In the genomic region with DNA sequence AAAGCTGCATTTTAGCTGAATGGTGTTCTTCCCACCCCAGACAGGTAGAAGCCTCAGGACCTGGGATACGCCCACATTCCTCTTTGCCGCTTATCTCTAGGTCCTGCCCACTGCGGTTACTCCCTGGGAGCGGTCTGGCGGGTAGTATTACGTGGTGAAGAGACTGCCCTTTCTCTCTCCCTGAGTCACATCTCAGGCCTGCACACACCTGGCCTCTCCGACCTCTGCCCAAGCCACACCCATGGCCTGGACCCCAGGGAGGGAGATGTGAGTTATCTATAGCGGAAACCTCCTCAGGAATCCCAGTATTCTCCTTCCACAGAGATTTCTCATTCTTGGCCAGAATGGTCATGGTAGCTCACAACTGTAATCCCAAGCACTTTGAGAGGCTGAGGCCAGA, we compare ENCODE assay signal across 17 cellular contexts. TPM values are rescaled to one million over a fixed set of nuclear protein-coding genes. Genes with fewer than 3 reads are reported as not detected.
DNase-seq lines count a peak whose midpoint lies in the region; ATAC-seq, FAIRE-seq and TF ChIP-seq lines count a peak whose summit lies in the region.
"Had no signal": no experiment of that assay in that cellular context is flagged by ENCODE, and none has a peak within 500 bp of the region (broad histone marks: within the 10 kb centered on the region; RNA-seq: fewer than 3 reads in every experiment).

No MANE protein-coding gene starts in this region.

- TF ChIP-seq CTCF in H1 (IDR thresholded peaks at IDR 0.05; ENCODE audit: control extremely low read depth in 1 of 3, insufficient read depth in 1 of 3, low read depth in 1 of 3, low read length in 3 of 3) (no peak), lung (IDR thresholded peaks at IDR 0.05; ENCODE audit: control extremely low read depth, extremely low read depth) (no peak), suprapubic skin (IDR thresholded peaks at IDR 0.05) (no peak), endothelial cell (IDR thresholded peaks at IDR 0.05; ENCODE audit: unreplicated experiment) (no peak)

- H2AFZ ChIP-seq in H1 (ENCODE audit: low read length): no peak overlapping the region

- H3K4me1 ChIP-seq in H1 (replicated peaks in 1 of 4; ENCODE audit: control insufficient read depth in 3 of 4, insufficient read depth in 4 of 4, low read length in 3 of 4) (peaks cover 0 to 7% (median 2%) of the 10 kb centered on the region in 4 experiments; a peak in 4 of 7 replicates), lung (ENCODE audit: control insufficient read depth in 2 of 2, insufficient read depth in 2 of 2, low read length in 2 of 2) (no peaks in the 10 kb centered on the region), suprapubic skin (peaks cover 4% of the 10 kb centered on the region)
- H3K4me1 ChIP-seq: HAP-1, spleen had no signal

- H3K4ac ChIP-seq in H1 (replicated peaks; ENCODE audit: insufficient read length, low read depth, low read length): no peak overlapping the region

- no peak for TF ChIP-seq EP300 in Ishikawa (IDR thresholded peaks at IDR 0.05; ENCODE audit: borderline replicate concordance)
- no peak for TF ChIP-seq EP300 in H1 (IDR thresholded peaks at IDR 0.05; ENCODE audit: borderline replicate concordance in 1 of 2, low read depth in 2 of 2, low read length in 2 of 2)
- TF ChIP-seq EP300 in suprapubic skin (IDR thresholded peaks at IDR 0.05): no peak

- no peak overlapping the region for H3K4me3 Mint-ChIP-seq in endothelial cell (ENCODE audit: unreplicated experiment)
- H3K4me3 Mint-ChIP-seq in activated T-cell treated with anti-CD3 and anti-CD28 coated beads, Interleukin-2, amount 50 U/mL, for 4 hours: no peak overlapping the region

- H2BK15ac ChIP-seq in H1 (ENCODE audit: low read length): no peak overlapping the region

- TF ChIP-seq POLR2A in H1 (IDR thresholded peaks at IDR 0.05; ENCODE audit: control extremely low read depth in 1 of 2, low read depth in 2 of 2, low read length in 2 of 2) (no peak), suprapubic skin (IDR thresholded peaks at IDR 0.05) (no peak)

- TF ChIP-seq RAD21 in Ishikawa (IDR thresholded peaks at IDR 0.05; ENCODE audit: low read depth) (no peak), H1 (IDR thresholded peaks at IDR 0.05 in 1 of 2, conservative IDR thresholded peaks at IDR 0.05 in 1 of 2; ENCODE audit: low read depth in 2 of 2, low read length in 2 of 2) (no peak)

- peak overlapping the region in 1 of 2 experiments; percentile 37; a peak in 1 of 4 replicates for H3K4me2 ChIP-seq in H1 (ENCODE audit: insufficient read depth in 1 of 2, low read depth in 2 of 2, low read length in 2 of 2)

- POLR2A ChIA-PET in H1 (lab: Charles Lee; ENCODE audit: partially characterized antibody): interaction anchor here (1.3 to 1.5 kb wide), 3 partner anchors 12 to 18 kb away, joined by 4 to 6 read pairs (median 5); no protein-coding TSS in a partner anchor

- no peak overlapping the region for H3K56ac ChIP-seq in H1 (replicated peaks; ENCODE audit: insufficient read length, low read depth, low read length)

- no peaks in the 10 kb centered on the region; the same call in none of the 2 replicates for H3K79me1 ChIP-seq in H1 (ENCODE audit: low read depth, low read length)

- no peak overlapping the region for H2BK120ac ChIP-seq in H1 (replicated peaks; ENCODE audit: low read depth, low read length)

- H4K91ac ChIP-seq in H1 (replicated peaks; ENCODE audit: insufficient read length, low read length): no peak overlapping the region

- no peaks in the 10 kb centered on the region for H3K36me3 Mint-ChIP-seq in endothelial cell (ENCODE audit: low read depth, unreplicated experiment)
- H3K36me3 Mint-ChIP-seq in activated T-cell treated with anti-CD3 and anti-CD28 coated beads, Interleukin-2, amount 50 U/mL, for 4 hours (ENCODE audit: insufficient read depth): no peaks in the 10 kb centered on the region

- H3K4me1 Mint-ChIP-seq in endothelial cell (ENCODE audit: unreplicated experiment): peaks cover 4% of the 10 kb centered on the region
- H3K4me1 Mint-ChIP-seq in activated T-cell treated with anti-CD3 and anti-CD28 coated beads, Interleukin-2, amount 50 U/mL, for 4 hours (ENCODE audit: low read depth): no peaks in the 10 kb centered on the region

- H3K9me3 Mint-ChIP-seq in endothelial cell (ENCODE audit: unreplicated experiment): no peaks in the 10 kb centered on the region
- H3K9me3 Mint-ChIP-seq in activated T-cell treated with anti-CD3 and anti-CD28 coated beads, Interleukin-2, amount 50 U/mL, for 4 hours: no peaks in the 10 kb centered on the region

- peaks cover 0 to 66% of the 10 kb centered on the region in 2 experiments; a peak in 2 of 4 replicates for H3K79me2 ChIP-seq in H1 (ENCODE audit: control insufficient read depth in 1 of 2, insufficient read depth in 2 of 2, low read length in 2 of 2)

- no peaks in the 10 kb centered on the region for H3K9me3 ChIP-seq in H1 (ENCODE audit: insufficient read depth in 2 of 2, low read depth in 1 of 2, low read length in 1 of 2)
- H3K9me3 ChIP-seq in lung (ENCODE audit: control insufficient read depth in 2 of 2, insufficient read depth in 1 of 2, low read length in 1 of 2): no peaks in the 10 kb centered on the region
- no peaks in the 10 kb centered on the region for H3K9me3 ChIP-seq in suprapubic skin
- H3K9me3 ChIP-seq: HAP-1, SJSA1, spleen had no signal

- CTCF ChIA-PET in H1 (lab: Charles Lee; ENCODE audit: partially characterized antibody): interaction anchor here (0.7 to 2.3 kb wide), 4 partner anchors 15 to 72 kb away, joined by 3 to 8 read pairs (median 3); no protein-coding TSS in a partner anchor

- 48% methylated on average over 8 of the region's 8 CpGs; no CpG with 5 or more reads in 1 of the 2 experiments for WGBS in H1 (ENCODE audit: extremely low coverage in 1 of 2, insufficient coverage in 1 of 2, insufficient read length in 1 of 2, insufficient replicate concordance in 2 of 2, low coverage in 1 of 2, low lambda C conversion rate in 2 of 2, missing lambda C conversion rate in 1 of 2), 2 experiments
- 68 to 69% methylated on average over 8 of the region's 8 CpGs for WGBS in lung, 2 donors
- WGBS in suprapubic skin: 50% methylated on average over 8 of the region's 8 CpGs

- no peak overlapping the region for H2AK5ac ChIP-seq in H1 (ENCODE audit: low read depth, low read length)

- no peak overlapping the region for H3K27ac ChIP-seq in H1 (ENCODE audit: low read depth, low read length)
- H3K27ac ChIP-seq in lung (ENCODE audit: low read depth in 1 of 2, low read length in 1 of 2): no peak overlapping the region
- H3K27ac ChIP-seq in suprapubic skin: no peak overlapping the region
- H3K27ac ChIP-seq: brain microvascular endothelial cell, SJSA1, spleen had no signal

- H3K4me3 ChIP-seq in H1 (ENCODE audit: extremely low read depth in 1 of 4, insufficient read depth in 2 of 4, low read depth in 3 of 4, low read length in 4 of 4): no peak overlapping the region
- H3K4me3 ChIP-seq in lung: no peak overlapping the region
- H3K4me3 ChIP-seq in suprapubic skin: no peak overlapping the region
- H3K4me3 ChIP-seq: HAP-1, SJSA1, spleen had no signal

- peaks cover 6 to 13% of the 10 kb centered on the region in 2 experiments for H4K20me1 ChIP-seq in H1 (replicated peaks in 1 of 2; ENCODE audit: control insufficient read depth in 1 of 2, insufficient read depth in 2 of 2, low read length in 2 of 2)

- H3K9ac ChIP-seq in H1 (replicated peaks in 1 of 4; ENCODE audit: extremely low read depth in 1 of 4, low read depth in 3 of 4, low read length in 3 of 4): no peak overlapping the region

- no peak overlapping the region for H4K5ac ChIP-seq in H1 (ENCODE audit: insufficient read length, low read depth, low read length)

- H3K23ac ChIP-seq in H1 (ENCODE audit: insufficient read length): no peak overlapping the region

- no peaks in the 10 kb centered on the region for H3K27me3 ChIP-seq in H1 (replicated peaks in 1 of 4; ENCODE audit: control insufficient read depth in 3 of 4, extremely low read depth in 1 of 4, insufficient read depth in 3 of 4, low read length in 3 of 4)
- no peaks in the 10 kb centered on the region for H3K27me3 ChIP-seq in lung (ENCODE audit: control insufficient read depth, insufficient read depth)
- H3K27me3 ChIP-seq in suprapubic skin: no peaks in the 10 kb centered on the region
- H3K27me3 ChIP-seq: brain microvascular endothelial cell, SJSA1, spleen had no signal

- FAIRE-seq in H1 (lab: Jason Lieb, UNC): no peak
- FAIRE-seq: endometrium, TTC549 had no signal

- H3K36me3 ChIP-seq in H1 (ENCODE audit: control insufficient read depth in 2 of 4, insufficient read depth in 4 of 4, low read length in 3 of 4) (peaks cover 0 to 4% (median 1%) of the 10 kb centered on the region in 4 experiments; a peak in 2 of 8 replicates), lung (ENCODE audit: control insufficient read depth in 2 of 2, insufficient read depth in 2 of 2, low read length in 2 of 2) (no peaks in the 10 kb centered on the region), suprapubic skin (no peaks in the 10 kb centered on the region)
- H3K36me3 ChIP-seq: brain microvascular endothelial cell, HAP-1, spleen had no signal

- H3K18ac ChIP-seq in H1 (ENCODE audit: extremely low read depth, low read length): 0 out of 2 replicates have a peak overlapping the region, but pooled peaks have one; percentile 19

- peaks cover 3% of the 10 kb centered on the region for H3K27me3 Mint-ChIP-seq in endothelial cell (ENCODE audit: unreplicated experiment)
- H3K27me3 Mint-ChIP-seq in activated T-cell treated with anti-CD3 and anti-CD28 coated beads, Interleukin-2, amount 50 U/mL, for 4 hours (ENCODE audit: low read depth): peaks cover 3% of the 10 kb centered on the region

- DNase-seq in A172 (ENCODE audit: low spot score) (peak; percentile 83), H1 (ENCODE audit: low read depth in 1 of 2, low spot score in 2 of 2) (peak; percentile 61 to 65), lung (ENCODE audit: low spot score) (peak; percentile 70), NCI-H187 (lab: John Stamatoyannopoulos, UW) (no peak), suprapubic skin (ENCODE audit: low spot score in 2 of 2) (no peak), endothelial cell (ENCODE audit: low spot score) (no peak)
- DNase-seq in activated T-cell treated with anti-CD3 and anti-CD28 coated beads, Interleukin-2, amount 50 U/mL, for 4 hours: no peak
- DNase-seq: activated naive CD4-positive, alpha-beta T cell treated with Interleukin-2 at 50 U/mL for 16 hours; brain microvascular endothelial cell; glutamatergic neuron; NCI-H2081 treated with DMSO at 0.1 percent for 48 hours; spleen had no signal

- no peak overlapping the region for H3K14ac ChIP-seq in H1 (ENCODE audit: insufficient read length)

- peak overlapping the region; percentile 22; the same call in 1 of the 2 replicates for H2BK5ac ChIP-seq in H1 (ENCODE audit: low read depth, low read length)

- no peak overlapping the region for H2BK12ac ChIP-seq in H1 (ENCODE audit: low read depth, low read length)

- H3K27ac Mint-ChIP-seq in endothelial cell (ENCODE audit: unreplicated experiment): no peak overlapping the region

- peak; percentile 78 for ATAC-seq in lung (ENCODE audit: insufficient read depth, low FRiP score)
- no peak for ATAC-seq in activated T-cell treated with anti-CD3 and anti-CD28 coated beads, Interleukin-2, amount 50 U/mL, for 4 hours

- no peak overlapping the region for H2BK20ac ChIP-seq in H1 (ENCODE audit: low read length)

- no peaks in the 10 kb centered on the region for H3K23me2 ChIP-seq in H1 (ENCODE audit: low read depth, low read length)

- no peak overlapping the region for H4K8ac ChIP-seq in H1 (ENCODE audit: extremely low read depth, insufficient read depth, low read length)

RNA-seq across cellular contexts. Expression of gene RHPN2, which starts 17.3 kb away (rescaled TPM):
- total RNA-seq in A172 (2014; rRNA removed; shearing (Covaris generic)): 17.4 and 23.0 TPM in 2 replicates
- total RNA-seq in H1 (2021; fragmentation: NEBNext Ultra II Directional; extraction: Animal tissue kit (Norgen Biotek cat#: 25700)): 31.1 and 36.2 TPM in 2 replicates
- 22.8 and 27.2 TPM in 2 replicates for polyA plus RNA-seq in H1 (2011; rRNA removed)
- 28.8 TPM for polyA plus RNA-seq in H1 (2011; cell fraction: cytosol; rRNA removed)
- 26.0 TPM for polyA plus RNA-seq in H1 (2011; cell fraction: nucleus; rRNA removed)
- 23.3 to 37.2 TPM (median 28.3 TPM) in 4 replicates for polyA plus RNA-seq in H1 (2012, experiment 1 of 2)
- 15.6 TPM for polyA plus RNA-seq in H1 (2012, experiment 2 of 2)
- polyA plus RNA-seq in H1 (2013, experiment 1 of 2): 14.1 TPM
- 15.8 TPM for polyA plus RNA-seq in H1 (2013, experiment 2 of 2)
- polyA minus RNA-seq in H1 (2011; rRNA and poly(A)+ RNA removed): 29.3 and 36.6 TPM in 2 replicates
- polyA minus RNA-seq in H1 (2011; cell fraction: cytosol; rRNA and poly(A)+ RNA removed): 33.2 TPM
- polyA minus RNA-seq in H1 (2011; cell fraction: nucleus; rRNA and poly(A)+ RNA removed): 18.1 TPM
- total RNA-seq in lung: 10 to 100 TPM; 15.7 to 17.5 TPM
- 1 to 10 TPM; 4.0 to 7.3 TPM for polyA plus RNA-seq in lung
- total RNA-seq in suprapubic skin: 10 to 100 TPM in 3 of 4 donors, 1 to 10 TPM in 1; 7.8 to 39.7 (median 18.5) TPM
- 4.5 TPM for total RNA-seq in endothelial cell (ENCODE audit: unreplicated experiment)
- total RNA-seq in activated T-cell treated with anti-CD3 and anti-CD28 coated beads, Interleukin-2, amount 50 U/mL, for 4 hours: 1 to 10 TPM; 1.3 to 3.4 (median 1.9) TPM

RNA-seq across cellular contexts. Expression of gene GPATCH1, which starts 33.6 kb away (rescaled TPM):
- 6.5 and 8.0 TPM in 2 replicates for total RNA-seq in A172 (2014; rRNA removed; shearing (Covaris generic))
- total RNA-seq in H1 (2021; fragmentation: NEBNext Ultra II Directional; extraction: Animal tissue kit (Norgen Biotek cat#: 25700)): 8.2 and 8.8 TPM in 2 replicates
- polyA plus RNA-seq in H1 (2011; rRNA removed) (3.5 and 4.3 TPM in 2 replicates), lung (1 to 10 TPM; 3.8 to 5.0 TPM)
- polyA plus RNA-seq in H1 (2011; cell fraction: cytosol; rRNA removed): 8.1 TPM
- polyA plus RNA-seq in H1 (2011; cell fraction: nucleus; rRNA removed): 12.4 TPM
- polyA plus RNA-seq in H1 (2012, experiment 1 of 2): 8.0 to 15.0 TPM (median 9.1 TPM) in 4 replicates
- 1.3 TPM for polyA plus RNA-seq in H1 (2012, experiment 2 of 2)
- 7.1 TPM for polyA plus RNA-seq in H1 (2013, experiment 1 of 2)
- 6.1 TPM for polyA plus RNA-seq in H1 (2013, experiment 2 of 2)
- polyA minus RNA-seq in H1 (2011; rRNA and poly(A)+ RNA removed): 8.8 and 12.0 TPM in 2 replicates
- 2.4 TPM for polyA minus RNA-seq in H1 (2011; cell fraction: cytosol; rRNA and poly(A)+ RNA removed)
- polyA minus RNA-seq in H1 (2011; cell fraction: nucleus; rRNA and poly(A)+ RNA removed): 9.9 TPM
- total RNA-seq in lung (10 to 100 TPM in 1 of 2 donors, 1 to 10 TPM in 1; 7.0 to 12.3 TPM), suprapubic skin (10 to 100 TPM in 3 of 4 donors, 1 to 10 TPM in 1; 8.0 to 29.3 (median 14.3) TPM), endothelial cell (ENCODE audit: unreplicated experiment) (8.7 TPM)
- total RNA-seq in activated T-cell treated with anti-CD3 and anti-CD28 coated beads, Interleukin-2, amount 50 U/mL, for 4 hours: 10 to 100 TPM; 12.4 to 14.7 (median 13.0) TPM

Comparison
In these comparisons a context has a peak if more than half of its experiments do, and no peak if none do; other contexts are left out.
1. DNase-seq: peak in A172 (single experiment), H1 (2 of 2) and lung (single experiment); none in NCI-H187 (0 of 2), suprapubic skin (0 of 2), endothelial cell (single experiment) and activated T-cell treated with anti-CD3 and anti-CD28 coated beads, Interleukin-2, amount 50 U/mL, for 4 hours (single experiment).